ENCODE assay signal across 14 cellular contexts in genomic region chr9:123323482-123324013, GRCh38. TPM values are rescaled to one million over a fixed set of nuclear protein-coding genes. Genes with fewer than 3 reads are reported as not detected.
DNase-seq lines count a peak whose midpoint lies in the region; ATAC-seq and TF ChIP-seq lines count a peak whose summit lies in the region.
"Had no signal": no experiment of that assay in that cellular context is flagged by ENCODE, and none has a peak within 500 bp of the region (broad histone marks: within the 10 kb centered on the region; RNA-seq: fewer than 3 reads in every experiment).

No MANE protein-coding gene starts in this region.

- no peak overlapping the region for H3K4me2 ChIP-seq in PC-3 (ENCODE audit: low read length)

- H3K4me3 ChIP-seq in PC-3 (ENCODE audit: low read length): no peak overlapping the region
- H3K4me3 ChIP-seq: gastrocnemius medialis, pancreas had no signal

- peak overlapping the region; percentile 50 for H3K4me3 Mint-ChIP-seq in stimulated activated naive CD8-positive, alpha-beta T cell treated with anti-CD3 and anti-CD28 coated beads, Interleukin-15, Interleukin-2, amounts not matched to agents 100 ng/mL and 50 ng/mL, for 24 hours
- H3K4me3 Mint-ChIP-seq in activated B cell treated with CpG ODN at 0.5 μM for 24 hours: peak overlapping the region; percentile 75
- H3K4me3 Mint-ChIP-seq: HFFc6 had no signal

- no peaks in the 10 kb centered on the region for H3K36me3 Mint-ChIP-seq in stimulated activated naive CD8-positive, alpha-beta T cell treated with anti-CD3 and anti-CD28 coated beads, Interleukin-15, Interleukin-2, amounts not matched to agents 100 ng/mL and 50 ng/mL, for 24 hours (ENCODE audit: low read depth)
- no peaks in the 10 kb centered on the region for H3K36me3 Mint-ChIP-seq in activated B cell treated with CpG ODN at 0.5 μM for 24 hours (ENCODE audit: low read depth)

- H3K27me3 ChIP-seq in PC-3 (ENCODE audit: low read length): no peaks in the 10 kb centered on the region
- H3K27me3 ChIP-seq: gastrocnemius medialis, pancreas had no signal

- TF ChIP-seq CTCF in activated B cell treated with CpG ODN at 0.5 μM for 24 hours (IDR thresholded peaks at IDR 0.05): no peak
- TF ChIP-seq CTCF in PC-3 (conservative IDR thresholded peaks at IDR 0.05; ENCODE audit: low read depth, low read length): no peak

- H3K4me1 Mint-ChIP-seq in stimulated activated naive CD8-positive, alpha-beta T cell treated with anti-CD3 and anti-CD28 coated beads, Interleukin-15, Interleukin-2, amounts not matched to agents 100 ng/mL and 50 ng/mL, for 24 hours (ENCODE audit: low read depth): peaks cover 54% of the 10 kb centered on the region
- H3K4me1 Mint-ChIP-seq in activated B cell treated with CpG ODN at 0.5 μM for 24 hours: peaks cover 85% of the 10 kb centered on the region

- H3K79me2 ChIP-seq in PC-3 (ENCODE audit: low read length): no peaks in the 10 kb centered on the region

- no peak overlapping the region for H3K27ac ChIP-seq in PC-3 (ENCODE audit: low read length)
- H3K27ac ChIP-seq: pancreas had no signal

- H3K9me3 Mint-ChIP-seq in stimulated activated naive CD8-positive, alpha-beta T cell treated with anti-CD3 and anti-CD28 coated beads, Interleukin-15, Interleukin-2, amounts not matched to agents 100 ng/mL and 50 ng/mL, for 24 hours: no peaks in the 10 kb centered on the region
- H3K9me3 Mint-ChIP-seq in activated B cell treated with CpG ODN at 0.5 μM for 24 hours: no peaks in the 10 kb centered on the region
- H3K9me3 Mint-ChIP-seq: HFFc6 had no signal

- H3K4me1 ChIP-seq in PC-3 (ENCODE audit: insufficient read depth, low read length): peaks cover 10% of the 10 kb centered on the region

- intact Hi-C loops in activated B cell treated with CpG ODN at 0.5 μM for 24 hours (cut with micrococcal nuclease) (loop anchor here (2.0 kb wide), 1 partner anchor 55 kb away; the partner anchor contains the start of gene STRBP), left ventricle myocardium superior (cut with micrococcal nuclease) (no loop called here), PC-3 (cut with micrococcal nuclease) (no loop called here)

- POLR2A ChIA-PET in activated B cell treated with CpG ODN at 0.5 μM for 24 hours (lab: Charles Lee): interaction anchor here (0.6 to 14.9 kb wide), 5 partner anchors 16 to 130 kb away, joined by 4 to 304 read pairs (median 7); partner anchors contain the start of gene STRBP
- POLR2A ChIA-PET in PC-3 (lab: Charles Lee; ENCODE audit: unreplicated experiment): no interaction called here

- no peak for DNase-seq in stimulated activated naive CD8-positive, alpha-beta T cell treated with anti-CD3 and anti-CD28 coated beads, Interleukin-15, Interleukin-2, amounts not matched to agents 100 U/mL and 50 U/mL, for 24 hours
- DNase-seq in activated B cell treated with CpG ODN at 0.5 μM for 24 hours (no peak), left ventricle myocardium superior (no peak), DMS53 (lab: John Stamatoyannopoulos, UW) (no peak), PC-3 (no peak), hepatic stellate cell (ENCODE audit: low spot score) (no peak)
- DNase-seq: caudate nucleus, gastrocnemius medialis, HFFc6, NCI-H187 treated with DMSO at 0.1 percent for 48 hours, pancreas had no signal

- ATAC-seq in stimulated activated naive CD8-positive, alpha-beta T cell treated with anti-CD3 and anti-CD28 coated beads, Interleukin-15, Interleukin-2, amounts not matched to agents 100 U/mL and 50 U/mL, for 24 hours: no peak
- ATAC-seq in activated B cell treated with CpG ODN at 0.5 μM for 24 hours (ENCODE audit: low read depth) (no peak), left ventricle myocardium superior (peak; percentile 85), HG02588 (IDR thresholded peaks at IDR 0.05; ENCODE audit: unreplicated experiment) (no peak), PC-3 (no peak)
- ATAC-seq: gastrocnemius medialis, Panc1, pancreas had no signal

- H3K9me2 ChIP-seq in PC-3 (replicated peaks; ENCODE audit: low read length): no peaks in the 10 kb centered on the region

- no peaks in the 10 kb centered on the region for H4K20me1 ChIP-seq in PC-3 (ENCODE audit: low read length)

- no peaks in the 10 kb centered on the region for H3F3A ChIP-seq in PC-3 (ENCODE audit: low read length, unreplicated experiment)

- H3K27ac Mint-ChIP-seq in stimulated activated naive CD8-positive, alpha-beta T cell treated with anti-CD3 and anti-CD28 coated beads, Interleukin-15, Interleukin-2, amounts not matched to agents 100 ng/mL and 50 ng/mL, for 24 hours: peak overlapping the region; percentile 93
- peak overlapping the region; percentile 94 for H3K27ac Mint-ChIP-seq in activated B cell treated with CpG ODN at 0.5 μM for 24 hours
- H3K27ac Mint-ChIP-seq: HFFc6 had no signal

- no peaks in the 10 kb centered on the region for H3K36me3 ChIP-seq in PC-3 (ENCODE audit: low read depth, low read length)
- H3K36me3 ChIP-seq: gastrocnemius medialis, pancreas had no signal

- no peaks in the 10 kb centered on the region for H3K27me3 Mint-ChIP-seq in stimulated activated naive CD8-positive, alpha-beta T cell treated with anti-CD3 and anti-CD28 coated beads, Interleukin-15, Interleukin-2, amounts not matched to agents 100 ng/mL and 50 ng/mL, for 24 hours
- no peaks in the 10 kb centered on the region for H3K27me3 Mint-ChIP-seq in activated B cell treated with CpG ODN at 0.5 μM for 24 hours

- no TSS peak for BruUV-seq in PC-3 (replicated peaks; lab: Mats Ljungman, UMichigan)

- CTCF ChIA-PET in activated B cell treated with CpG ODN at 0.5 μM for 24 hours (lab: Charles Lee) (interaction anchor here (1.4 to 1.7 kb wide), 2 partner anchors 16 to 26 kb away, joined by 4 read pairs; no protein-coding TSS in a partner anchor), PC-3 (lab: Charles Lee) (no interaction called here)

- no peak overlapping the region for H3K9ac ChIP-seq in PC-3 (ENCODE audit: low read length)

- no peak overlapping the region for H2AFZ ChIP-seq in PC-3 (ENCODE audit: low read length)

- H3K9me3 ChIP-seq in PC-3 (ENCODE audit: low read length): no peaks in the 10 kb centered on the region
- H3K9me3 ChIP-seq: gastrocnemius medialis, pancreas had no signal

RNA-seq across cellular contexts. Expression of gene CRB2, which starts 32.4 kb away (rescaled TPM):
- total RNA-seq in activated B cell treated with CpG ODN at 0.5 μM for 24 hours: 1.0 and 1.2 TPM in 2 replicates
- total RNA-seq in left ventricle myocardium superior: 0.79 TPM
- total RNA-seq in PC-3 (2014; rRNA removed): not detected in 2 replicates
- total RNA-seq: gastrocnemius medialis, HFFc6, pancreas had no signal

RNA-seq across cellular contexts. Expression of gene STRBP, which starts 55.2 kb away (rescaled TPM):
- total RNA-seq in activated B cell treated with CpG ODN at 0.5 μM for 24 hours (124 and 127 TPM in 2 replicates), left ventricle myocardium superior (21.3 TPM), PC-3 (2014; rRNA removed) (15.6 and 19.2 TPM in 2 replicates)
